In genomic region chr2:169738566-169739229, GRCh38 we compare ENCODE assay signal across 23 cellular contexts. TPM values are rescaled to one million over a fixed set of nuclear protein-coding genes. Genes with fewer than 3 reads are reported as not detected.
DNase-seq lines count a peak whose midpoint lies in the region; ATAC-seq, FAIRE-seq and TF ChIP-seq lines count a peak whose summit lies in the region.
"Had no signal": no experiment of that assay in that cellular context is flagged by ENCODE, and none has a peak within 500 bp of the region (broad histone marks: within the 10 kb centered on the region; RNA-seq: fewer than 3 reads in every experiment).

No MANE protein-coding gene starts in this region.

- no peaks in the 10 kb centered on the region for H3K9me3 ChIP-seq in A549
- H3K9me3 ChIP-seq in DND-41 (ENCODE audit: insufficient read depth, low read length, severe bottlenecking) = no peaks in the 10 kb centered on the region
- no peaks in the 10 kb centered on the region for H3K9me3 ChIP-seq in K562 (replicated peaks; ENCODE audit: control insufficient read depth, insufficient read depth, low read depth, low read length)
- H3K9me3 ChIP-seq in neural cell (ENCODE audit: low read length) = no peaks in the 10 kb centered on the region
- H3K9me3 ChIP-seq: BLaER1 had no signal

- H4K20me1 ChIP-seq in DND-41 (ENCODE audit: insufficient read depth, low read length) (peaks cover 29% of the 10 kb centered on the region; the same call in 1 of the 2 replicates), K562 (replicated peaks; ENCODE audit: control insufficient read depth, insufficient read depth, low read length) (no peaks in the 10 kb centered on the region), neural cell (ENCODE audit: insufficient read depth) (no peaks in the 10 kb centered on the region)

- TF ChIP-seq CTCF in A549 (IDR thresholded peaks at IDR 0.05) (no peak), DND-41 (IDR thresholded peaks at IDR 0.05; ENCODE audit: borderline replicate concordance, extremely low read depth, low read length, poor library complexity, severe bottlenecking) (no peak), K562 (IDR thresholded peaks at IDR 0.05 in 2 of 3, conservative IDR thresholded peaks at IDR 0.05 in 1 of 3; ENCODE audit: insufficient read depth in 2 of 3, low read depth in 1 of 3, low read length in 3 of 3) (no peak), neural cell (IDR thresholded peaks at IDR 0.05; ENCODE audit: poor library complexity, severe bottlenecking) (no peak)

- no peaks in the 10 kb centered on the region for H3K9me1 ChIP-seq in K562 (ENCODE audit: control insufficient read depth, insufficient read depth, low read length)

- no peaks in the 10 kb centered on the region for H3F3A ChIP-seq in neural cell (ENCODE audit: insufficient read depth, low read length, poor library complexity, severe bottlenecking)

- H3K4me2 ChIP-seq in A549 (peak overlapping the region; percentile 9; the same call in 1 of the 3 replicates), DND-41 (ENCODE audit: insufficient read depth, low read length) (peak overlapping the region; percentile 22; the same call in 1 of the 2 replicates), K562 (ENCODE audit: insufficient read depth, low read length) (no peak overlapping the region), neural cell (ENCODE audit: low read length) (no peak overlapping the region)

- intact Hi-C loops in K562 (cut with micrococcal nuclease) = no loop called here

- no peak overlapping the region for H3K27ac ChIP-seq in A549
- no peak overlapping the region for H3K27ac ChIP-seq in DND-41 (ENCODE audit: low read length)
- no peak overlapping the region for H3K27ac ChIP-seq in K562 (ENCODE audit: extremely low read depth, low read depth, low read length)
- no peak overlapping the region for H3K27ac ChIP-seq in neural cell (ENCODE audit: low read length)
- H3K27ac ChIP-seq: BLaER1, RWPE1, SK-N-MC had no signal

- 65% methylated on average over 3 of the region's 5 CpGs for WGBS in A549 (ENCODE audit: missing lambda C conversion rate)
- whole genome bisulfite sequencing in K562 (ENCODE audit: insufficient coverage, low coverage, missing lambda C conversion rate) = 67% methylated on average over 3 of the region's 5 CpGs

- no peaks in the 10 kb centered on the region for H3K9me2 ChIP-seq in neural cell (ENCODE audit: insufficient read depth, low read length)

- TF ChIP-seq EP300 in A549 (IDR thresholded peaks at IDR 0.05) (no peak), K562 (IDR thresholded peaks at IDR 0.05; ENCODE audit: low read length) (no peak), neural cell (conservative IDR thresholded peaks at IDR 0.05; ENCODE audit: poor library complexity, severe bottlenecking) (no peak)

- H3K27me3 ChIP-seq in DND-41 (ENCODE audit: insufficient read depth, low read length, poor library complexity) (no peaks in the 10 kb centered on the region), K562 (ENCODE audit: control insufficient read depth in 2 of 2, insufficient read depth in 2 of 2, low read length in 2 of 2) (no peaks in the 10 kb centered on the region), neural cell (ENCODE audit: insufficient read depth, low read depth, low read length) (no peaks in the 10 kb centered on the region)
- H3K27me3 ChIP-seq: BLaER1 had no signal

- FAIRE-seq in A549 (lab: Jason Lieb, UNC) (no peak), K562 (lab: Jason Lieb, UNC) (no peak)
- FAIRE-seq: GM18507 had no signal

- H3K4me1 ChIP-seq in A549 (peaks cover 15% of the 10 kb centered on the region; the same call in 2 of the 3 replicates), DND-41 (ENCODE audit: insufficient read depth, low read length) (peaks cover 48% of the 10 kb centered on the region), K562 (replicated peaks in 1 of 2; ENCODE audit: control insufficient read depth in 2 of 2, insufficient read depth in 2 of 2, low read length in 2 of 2) (peaks cover 11 to 22% of the 10 kb centered on the region in 2 experiments)

- H3K4me3 ChIP-seq in A549 (no peak overlapping the region), DND-41 (ENCODE audit: low read depth in 1 of 2, low read length in 2 of 2) (no peak overlapping the region), K562 (no peak overlapping the region), neural cell (ENCODE audit: low read length) (peak overlapping the region; percentile 40)
- H3K4me3 ChIP-seq: BLaER1, SK-N-MC had no signal

- TF ChIP-seq RAD21 in A549 (conservative IDR thresholded peaks at IDR 0.05 in 1 of 2, IDR thresholded peaks at IDR 0.05 in 1 of 2) = no peak
- no peak for TF ChIP-seq RAD21 in K562 (CRISPR knock-in tag; conservative IDR thresholded peaks at IDR 0.05 in 1 of 2, IDR thresholded peaks at IDR 0.05 in 1 of 2)
- no peak for TF ChIP-seq RAD21 in neural cell (conservative IDR thresholded peaks at IDR 0.05)

- CTCF ChIA-PET in A549 (lab: Yijun Ruan, JAX) (no interaction called here), K562 (lab: Yijun Ruan, JAX; ENCODE audit: low intra/inter-chr PET ratio) (no interaction called here)

- POLR2A ChIA-PET in A549 (lab: Yijun Ruan, JAX) (no interaction called here), K562 (lab: Yijun Ruan, JAX) (interaction anchor here (0.5 to 8.3 kb wide), 4 partner anchors 7 to 322 kb away, joined by 3 to 51 read pairs (median 20); partner anchors contain the start of gene METTL5)

- H3K79me2 ChIP-seq in DND-41 (ENCODE audit: insufficient read depth, low read length) = peaks cover 80% of the 10 kb centered on the region
- peaks cover 53% of the 10 kb centered on the region for H3K79me2 ChIP-seq in K562 (ENCODE audit: control insufficient read depth, insufficient read depth, low read length)
- H3K79me2 ChIP-seq in neural cell (replicated peaks; ENCODE audit: insufficient read depth, low read length) = peaks cover 61% of the 10 kb centered on the region

- H3K36me3 ChIP-seq in DND-41 (ENCODE audit: insufficient read depth, low read length) = peaks cover 50% of the 10 kb centered on the region
- H3K36me3 ChIP-seq in K562 (ENCODE audit: control insufficient read depth, insufficient read depth, low read length) = peaks cover 55% of the 10 kb centered on the region
- H3K36me3 ChIP-seq in neural cell (ENCODE audit: insufficient read depth, low read length) = no peaks in the 10 kb centered on the region

- in situ Hi-C loops in K562 (cut with MboI) = no loop called here

- ATAC-seq in A549 = no peak
- no peak for ATAC-seq in DND-41 (ENCODE audit: insufficient read depth, low read depth)
- ATAC-seq in K562 = no peak

- H3K9ac ChIP-seq in DND-41 (ENCODE audit: low read depth, low read length) = no peak overlapping the region
- no peak overlapping the region for H3K9ac ChIP-seq in K562 (ENCODE audit: insufficient read depth in 1 of 2, low read depth in 2 of 2, low read length in 2 of 2)
- no peak overlapping the region for H3K9ac ChIP-seq in neural cell (ENCODE audit: low read length)
- H3K9ac ChIP-seq: BLaER1 had no signal

- no TSS peak for BruUV-seq in K562 (replicated peaks; lab: Mats Ljungman, UMichigan)

- DNase-seq in A549 (ENCODE audit: low read depth in 1 of 2, low spot score in 1 of 2) (no peak), DND-41 (no peak), K562 (ENCODE audit: extremely low read depth in 1 of 4, low spot score in 3 of 4) (no peak), amygdala (lab: John Stamatoyannopoulos, UW) (no peak), HT-29 (ENCODE audit: low spot score) (no peak)
- DNase-seq in activated effector memory CD4-positive, alpha-beta T cell treated with Interleukin-2 at 50 U/mL for 16 hours = no peak
- DNase-seq: CD4-positive, alpha-beta T cell; COR-L47; GDM1; NCI-H1092; NCI-H1436; NCI-H187 treated with DMSO at 0.1 percent for 48 hours; NCI-H2107; NCI-H2227 treated with DMSO at 0.1 percent for 48 hours; NCI-H510A; NCI-H748 treated with DMSO at 0.1 percent for 48 hours; SHP77 treated with DMSO at 0.1 percent for 48 hours had no signal

- H2AFZ ChIP-seq in DND-41 (ENCODE audit: low read depth, low read length) (no peak overlapping the region), K562 (ENCODE audit: low read depth, low read length) (no peak overlapping the region), neural cell (ENCODE audit: low read depth, low read length) (no peak overlapping the region)

- TF ChIP-seq POLR2A in A549 (IDR thresholded peaks at IDR 0.05; ENCODE audit: low read length) (no peak), K562 (conservative IDR thresholded peaks at IDR 0.05) (no peak)

RNA-seq across cellular contexts. Expression of gene KLHL23, which starts 5.1 kb away (rescaled TPM):
- polyA plus RNA-seq in A549 (2011; rRNA removed) (19.6 and 22.9 TPM in 2 replicates), A549 (2017; fragmentation: RNase III; extraction: RNeasy Plus Mini Kit Qiagen cat#74134 plus additional on column Dnase treatment) (10.1 to 11.0 TPM (median 10.8 TPM) in 3 replicates), K562 (2011; rRNA removed) (53.7 and 58.0 TPM in 2 replicates), K562 (2014; fragmentation: Illumina TruSeq; extraction: Trizol) (27.4 and 29.6 TPM in 2 replicates), K562 (2014; fragmentation: Nextera tagmentation; extraction: Ambion mirVana) (1 to 10 TPM; 6.6 to 7.9 TPM), K562 (2014; rRNA removed) (21.6 and 22.4 TPM in 2 replicates), neural cell (75.8 and 87.8 TPM in 2 replicates)
- 5.0 and 7.0 TPM in 2 replicates for polyA plus RNA-seq in A549 (2012; cell fraction: cytosol; rRNA removed)
- polyA plus RNA-seq in A549 (2012; cell fraction: nucleus; rRNA removed) = 2.3 and 2.9 TPM in 2 replicates
- 8.4 and 10.5 TPM in 2 replicates for polyA minus RNA-seq in A549 (2011; rRNA and poly(A)+ RNA removed)
- 48.2 and 81.1 TPM in 2 replicates for total RNA-seq in K562 (2011; cell fraction: chromatin; rRNA removed; ENCODE audit: low replicate concordance)
- total RNA-seq in K562 (2011; cell fraction: nucleolus; rRNA removed) = 23.2 and 29.9 TPM in 2 replicates
- 45.4 and 74.0 TPM in 2 replicates for total RNA-seq in K562 (2011; cell fraction: nucleoplasm; rRNA removed)
- total RNA-seq in K562 (2014; rRNA removed) (20.0 and 31.5 TPM in 2 replicates), K562 (2014; rRNA removed; fragmentation: Illumina TruSeq; extraction: Trizol) (41.5 and 46.8 TPM in 2 replicates), K562 (2015; rRNA removed; fragmentation: Illumina TruSeq; extraction: Trizol) (34.4 and 39.1 TPM in 2 replicates), K562 (2021) (22.9 and 25.7 TPM in 2 replicates)
- polyA plus RNA-seq in K562 (2011; cell fraction: cytosol; rRNA removed) = 10.1 and 20.2 TPM in 2 replicates
- polyA plus RNA-seq in K562 (2011; cell fraction: nucleus; rRNA removed) = 20.6 and 22.8 TPM in 2 replicates
- 15.8 and 18.5 TPM in 2 replicates for polyA plus RNA-seq in K562 (2012)
- polyA minus RNA-seq in K562 (2011; rRNA and poly(A)+ RNA removed) = 153 and 171 TPM in 2 replicates
- 39.2 and 49.7 TPM in 2 replicates for polyA minus RNA-seq in K562 (2011; cell fraction: cytosol; rRNA and poly(A)+ RNA removed)
- polyA minus RNA-seq in K562 (2011; cell fraction: nucleus; rRNA and poly(A)+ RNA removed) = 14.4 and 26.8 TPM in 2 replicates
- 157 and 170 TPM in 2 replicates for polyA minus RNA-seq in neural cell
- 5.4 and 12.1 TPM in 2 replicates for total RNA-seq in HT-29 (2014; rRNA removed; shearing (Covaris generic))

RNA-seq across cellular contexts. Expression of gene PHOSPHO2, which starts 44.4 kb away (rescaled TPM):
- 4.0 and 5.1 TPM in 2 replicates for polyA plus RNA-seq in A549 (2011; rRNA removed)
- 1.1 TPM in 2 replicates for polyA plus RNA-seq in A549 (2012; cell fraction: cytosol; rRNA removed)
- polyA plus RNA-seq in A549 (2012; cell fraction: nucleus; rRNA removed) = 0.48 and 1.4 TPM in 2 replicates
- 3.9 to 4.4 TPM (median 4.3 TPM) in 3 replicates for polyA plus RNA-seq in A549 (2017; fragmentation: RNase III; extraction: RNeasy Plus Mini Kit Qiagen cat#74134 plus additional on column Dnase treatment)
- polyA minus RNA-seq in A549 (2011; rRNA and poly(A)+ RNA removed) = 0.78 and 1.1 TPM in 2 replicates
- total RNA-seq in K562 (2011; cell fraction: chromatin; rRNA removed; ENCODE audit: low replicate concordance) = 7.5 and 29.2 TPM in 2 replicates
- 6.0 and 7.8 TPM in 2 replicates for total RNA-seq in K562 (2011; cell fraction: nucleolus; rRNA removed)
- 18.7 and 26.0 TPM in 2 replicates for total RNA-seq in K562 (2011; cell fraction: nucleoplasm; rRNA removed)
- 10.0 and 13.4 TPM in 2 replicates for total RNA-seq in K562 (2014; rRNA removed)
- 12.3 and 12.6 TPM in 2 replicates for total RNA-seq in K562 (2014; rRNA removed; fragmentation: Illumina TruSeq; extraction: Trizol)
- total RNA-seq in K562 (2015; rRNA removed; fragmentation: Illumina TruSeq; extraction: Trizol) = 9.4 and 9.9 TPM in 2 replicates
- total RNA-seq in K562 (2021) = 10.2 and 11.7 TPM in 2 replicates
- 8.4 and 12.5 TPM in 2 replicates for polyA plus RNA-seq in K562 (2011; rRNA removed)
- 1.9 and 3.1 TPM in 2 replicates for polyA plus RNA-seq in K562 (2011; cell fraction: cytosol; rRNA removed)
- polyA plus RNA-seq in K562 (2011; cell fraction: nucleus; rRNA removed) = 7.1 and 8.1 TPM in 2 replicates
- polyA plus RNA-seq in K562 (2012) = 9.5 and 11.5 TPM in 2 replicates
- 9.1 and 9.4 TPM in 2 replicates for polyA plus RNA-seq in K562 (2014; fragmentation: Illumina TruSeq; extraction: Trizol)
- 1 to 10 TPM; 7.8 to 8.9 TPM for polyA plus RNA-seq in K562 (2014; fragmentation: Nextera tagmentation; extraction: Ambion mirVana)
- polyA plus RNA-seq in K562 (2014; rRNA removed) = 14.0 and 19.1 TPM in 2 replicates
- 6.5 and 9.8 TPM in 2 replicates for polyA minus RNA-seq in K562 (2011; rRNA and poly(A)+ RNA removed)
- 2.8 and 9.3 TPM in 2 replicates for polyA minus RNA-seq in K562 (2011; cell fraction: cytosol; rRNA and poly(A)+ RNA removed)
- polyA minus RNA-seq in K562 (2011; cell fraction: nucleus; rRNA and poly(A)+ RNA removed) = 13.3 and 20.1 TPM in 2 replicates
- polyA plus RNA-seq in neural cell = 15.0 and 25.4 TPM in 2 replicates
- 22.2 and 26.8 TPM in 2 replicates for polyA minus RNA-seq in neural cell
- 4.4 and 8.2 TPM in 2 replicates for total RNA-seq in HT-29 (2014; rRNA removed; shearing (Covaris generic))

RNA-seq across cellular contexts. Expression of gene CFAP210, which starts 44.5 kb away (rescaled TPM):
- 0.07 and 0.31 TPM in 2 replicates for polyA plus RNA-seq in A549 (2011; rRNA removed)
- polyA plus RNA-seq in A549 (2012; cell fraction: cytosol; rRNA removed) = 0.12 and 0.13 TPM in 2 replicates
- polyA plus RNA-seq in A549 (2012; cell fraction: nucleus; rRNA removed) = 0.05 and 0.06 TPM in 2 replicates
- 0.30 to 0.35 TPM (median 0.34 TPM) in 3 replicates for polyA plus RNA-seq in A549 (2017; fragmentation: RNase III; extraction: RNeasy Plus Mini Kit Qiagen cat#74134 plus additional on column Dnase treatment)
- not detected in 2 replicates for polyA minus RNA-seq in A549 (2011; rRNA and poly(A)+ RNA removed)
- 1.6 TPM in 1 of 2 replicates, not detected in the other for total RNA-seq in K562 (2011; cell fraction: chromatin; rRNA removed; ENCODE audit: low replicate concordance)
- 0.26 TPM in 1 of 2 replicates, not detected in the other for total RNA-seq in K562 (2011; cell fraction: nucleolus; rRNA removed)
- 0.38 TPM in 1 of 2 replicates, not detected in the other for total RNA-seq in K562 (2011; cell fraction: nucleoplasm; rRNA removed)
- 1.1 and 1.2 TPM in 2 replicates for total RNA-seq in K562 (2014; rRNA removed)
- 1.9 and 2.6 TPM in 2 replicates for total RNA-seq in K562 (2014; rRNA removed; fragmentation: Illumina TruSeq; extraction: Trizol)
- 3.6 and 3.8 TPM in 2 replicates for total RNA-seq in K562 (2015; rRNA removed; fragmentation: Illumina TruSeq; extraction: Trizol)
- total RNA-seq in K562 (2021) = 0.63 and 1.00 TPM in 2 replicates
- 0.49 and 0.75 TPM in 2 replicates for polyA plus RNA-seq in K562 (2011; rRNA removed)
- 0.03 and 0.07 TPM in 2 replicates for polyA plus RNA-seq in K562 (2011; cell fraction: cytosol; rRNA removed)
- 0.18 and 0.25 TPM in 2 replicates for polyA plus RNA-seq in K562 (2011; cell fraction: nucleus; rRNA removed)
- polyA plus RNA-seq in K562 (2012) = 2.9 and 3.1 TPM in 2 replicates
- 2.4 and 2.5 TPM in 2 replicates for polyA plus RNA-seq in K562 (2014; fragmentation: Illumina TruSeq; extraction: Trizol)
- polyA plus RNA-seq in K562 (2014; fragmentation: Nextera tagmentation; extraction: Ambion mirVana) = 1 to 10 TPM; 1.2 to 1.3 TPM
- polyA plus RNA-seq in K562 (2014; rRNA removed) = 1.7 and 1.8 TPM in 2 replicates
- polyA minus RNA-seq in K562 (2011; rRNA and poly(A)+ RNA removed) = 0.21 and 0.33 TPM in 2 replicates
- polyA minus RNA-seq in K562 (2011; cell fraction: cytosol; rRNA and poly(A)+ RNA removed) = 0.38 TPM in 1 of 2 replicates, not detected in the other
- polyA minus RNA-seq in K562 (2011; cell fraction: nucleus; rRNA and poly(A)+ RNA removed) = 0.22 and 0.54 TPM in 2 replicates
- polyA plus RNA-seq in neural cell = 0.20 and 1.7 TPM in 2 replicates
- 0.97 and 2.7 TPM in 2 replicates for polyA minus RNA-seq in neural cell
- not detected in 2 replicates for total RNA-seq in HT-29 (2014; rRNA removed; shearing (Covaris generic))
- total RNA-seq: H4 had no signal

RNA-seq across cellular contexts. Expression of gene SSB, which starts 60.0 kb away (rescaled TPM):
- polyA plus RNA-seq in A549 (2011; rRNA removed) = 129 and 253 TPM in 2 replicates
- polyA plus RNA-seq in A549 (2012; cell fraction: cytosol; rRNA removed) = 56.1 and 78.0 TPM in 2 replicates
- 29.5 and 55.5 TPM in 2 replicates for polyA plus RNA-seq in A549 (2012; cell fraction: nucleus; rRNA removed)
- 246 to 255 TPM (median 253 TPM) in 3 replicates for polyA plus RNA-seq in A549 (2017; fragmentation: RNase III; extraction: RNeasy Plus Mini Kit Qiagen cat#74134 plus additional on column Dnase treatment)
- polyA minus RNA-seq in A549 (2011; rRNA and poly(A)+ RNA removed) = 17.1 and 28.3 TPM in 2 replicates
- total RNA-seq in K562 (2011; cell fraction: chromatin; rRNA removed; ENCODE audit: low replicate concordance) = 95.2 and 444 TPM in 2 replicates
- 63.0 and 70.9 TPM in 2 replicates for total RNA-seq in K562 (2011; cell fraction: nucleolus; rRNA removed)
- 94.0 and 126 TPM in 2 replicates for total RNA-seq in K562 (2011; cell fraction: nucleoplasm; rRNA removed)
- total RNA-seq in K562 (2014; rRNA removed) = 377 and 430 TPM in 2 replicates
- 515 and 616 TPM in 2 replicates for total RNA-seq in K562 (2014; rRNA removed; fragmentation: Illumina TruSeq; extraction: Trizol)
- 455 and 503 TPM in 2 replicates for total RNA-seq in K562 (2015; rRNA removed; fragmentation: Illumina TruSeq; extraction: Trizol)
- 317 TPM in 2 replicates for total RNA-seq in K562 (2021)
- polyA plus RNA-seq in K562 (2011; rRNA removed) = 261 and 430 TPM in 2 replicates
- 36.1 and 98.4 TPM in 2 replicates for polyA plus RNA-seq in K562 (2011; cell fraction: cytosol; rRNA removed)
- polyA plus RNA-seq in K562 (2011; cell fraction: nucleus; rRNA removed) = 109 and 175 TPM in 2 replicates
- polyA plus RNA-seq in K562 (2012) = 211 and 383 TPM in 2 replicates
- polyA plus RNA-seq in K562 (2014; fragmentation: Illumina TruSeq; extraction: Trizol) = 466 and 619 TPM in 2 replicates
- polyA plus RNA-seq in K562 (2014; fragmentation: Nextera tagmentation; extraction: Ambion mirVana) = 100 to 1,000 TPM; 631 to 849 TPM
- 618 and 712 TPM in 2 replicates for polyA plus RNA-seq in K562 (2014; rRNA removed)
- polyA minus RNA-seq in K562 (2011; rRNA and poly(A)+ RNA removed) = 148 TPM in 2 replicates
- 52.5 and 59.3 TPM in 2 replicates for polyA minus RNA-seq in K562 (2011; cell fraction: cytosol; rRNA and poly(A)+ RNA removed)
- 82.3 and 152 TPM in 2 replicates for polyA minus RNA-seq in K562 (2011; cell fraction: nucleus; rRNA and poly(A)+ RNA removed)
- 164 and 214 TPM in 2 replicates for polyA plus RNA-seq in neural cell
- polyA minus RNA-seq in neural cell = 116 and 122 TPM in 2 replicates
- 77.5 and 83.2 TPM in 2 replicates for total RNA-seq in HT-29 (2014; rRNA removed; shearing (Covaris generic))

Comparison
In these comparisons a context has a peak if more than half of its experiments do, and no peak if none do; other contexts are left out.
1. H3K4me2 ChIP-seq: peak in A549 (single experiment) and DND-41 (single experiment); none in K562 (single experiment) and neural cell (single experiment).